In the genomic region with DNA sequence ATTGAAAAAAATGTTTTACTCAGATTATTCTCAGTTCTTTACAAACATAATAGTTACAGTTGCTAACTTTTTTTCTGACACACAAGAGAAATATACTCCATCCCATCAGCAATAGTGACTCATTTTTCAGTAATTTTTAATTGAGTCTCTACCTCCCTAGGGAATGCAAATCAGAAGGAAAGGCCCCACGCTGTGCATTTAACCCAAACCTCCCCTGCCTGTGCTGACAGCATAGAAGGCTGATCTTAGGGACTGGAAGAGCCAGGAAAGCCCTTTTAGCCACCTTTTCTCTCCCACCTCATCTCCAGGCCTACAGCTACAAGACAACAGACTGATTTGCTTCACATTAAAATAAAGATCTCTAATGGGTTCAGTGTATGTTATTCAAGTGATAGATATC, we compare ENCODE assay signal across 12 cellular contexts. TPM values are rescaled to one million over a fixed set of nuclear protein-coding genes. Genes with fewer than 3 reads are reported as not detected.
DNase-seq lines count a peak whose midpoint lies in the region; ATAC-seq and TF ChIP-seq lines count a peak whose summit lies in the region.
"Had no signal": no experiment of that assay in that cellular context is flagged by ENCODE, and none has a peak within 500 bp of the region (broad histone marks: within the 10 kb centered on the region; RNA-seq: fewer than 3 reads in every experiment).

No MANE protein-coding gene starts in this region.

- peaks cover 29% of the 10 kb centered on the region for H3K4me1 Mint-ChIP-seq in activated B cell treated with CpG ODN at 0.5 μM for 24 hours
- H3K4me1 Mint-ChIP-seq: activated CD4-positive, alpha-beta memory T cell treated with anti-CD3 and anti-CD28 coated beads, Interleukin-2, amount 10 ng/mL, durations not matched to agents 7 days and 5 days; activated naive CD4-positive, alpha-beta T cell treated with anti-CD3 and anti-CD28 coated beads, Interleukin-2, amount 10 ng/mL, durations not matched to agents 7 days and 5 days had no signal

- TF ChIP-seq CTCF in A673 (conservative IDR thresholded peaks at IDR 0.05; ENCODE audit: low read depth, low read length) (no peak), activated B cell treated with CpG ODN at 0.5 μM for 24 hours (IDR thresholded peaks at IDR 0.05) (no peak)

- H3K27ac ChIP-seq in A673 (ENCODE audit: low read depth, low read length, poor library complexity, severe bottlenecking), result no peak overlapping the region

- H3K9me3 Mint-ChIP-seq in activated B cell treated with CpG ODN at 0.5 μM for 24 hours, result no peaks in the 10 kb centered on the region
- H3K9me3 Mint-ChIP-seq: activated CD4-positive, alpha-beta memory T cell treated with anti-CD3 and anti-CD28 coated beads, Interleukin-2, amount 10 ng/mL, durations not matched to agents 7 days and 5 days had no signal

- H3K27me3 Mint-ChIP-seq in activated B cell treated with CpG ODN at 0.5 μM for 24 hours, result no peaks in the 10 kb centered on the region

- no TSS peak for BruUV-seq in A673 (replicated peaks; lab: Mats Ljungman, UMichigan)

- CTCF ChIA-PET in A673 (lab: Charles Lee) (no interaction called here), activated B cell treated with CpG ODN at 0.5 μM for 24 hours (lab: Charles Lee) (no interaction called here)

- DNase-seq in A673 (ENCODE audit: low spot score) (peak; percentile 87), HCEC 1CT (peak; percentile 64), activated B cell treated with CpG ODN at 0.5 μM for 24 hours (no peak), glomerular visceral epithelial cell (ENCODE audit: extremely low spot score) (peak; percentile 59), cerebellar cortex (ENCODE audit: low spot score) (no peak), RKO (ENCODE audit: low spot score) (no peak)
- DNase-seq: activated CD4-positive, alpha-beta memory T cell treated with anti-CD3 and anti-CD28 coated beads, Interleukin-2, amount 10 ng/mL, durations not matched to agents 7 days and 5 days; activated naive CD4-positive, alpha-beta T cell treated with anti-CD3 and anti-CD28 coated beads, Interleukin-2, amount 10 ng/mL, durations not matched to agents 7 days and 5 days; effector memory CD4-positive, alpha-beta T cell; naive B cell had no signal

- intact Hi-C loops in A673 (cut with micrococcal nuclease; ENCODE audit: unreplicated experiment), result loop anchor here (1.0 kb wide), 1 partner anchor 25 kb away; a partner anchor contains a TSS
- intact Hi-C loops in activated B cell treated with CpG ODN at 0.5 μM for 24 hours (cut with micrococcal nuclease), result loop anchor here (1.0 kb wide), 1 partner anchor 25 kb away; a partner anchor contains a TSS

- no peaks in the 10 kb centered on the region for H3K9me3 ChIP-seq in A673 (ENCODE audit: low read depth, low read length, poor library complexity, severe bottlenecking)

- ATAC-seq in activated B cell treated with CpG ODN at 0.5 μM for 24 hours (ENCODE audit: low read depth) (peak; percentile 82), GM19467 (IDR thresholded peaks at IDR 0.05; ENCODE audit: unreplicated experiment) (no peak), GM18505 (IDR thresholded peaks at IDR 0.05; ENCODE audit: unreplicated experiment) (no peak)

- no peak for TF ChIP-seq POLR2A in GM18505 (IDR thresholded peaks at IDR 0.05; ENCODE audit: borderline replicate concordance, extremely low read depth, insufficient read depth, insufficient read length)

- peak overlapping the region; percentile 38 for H3K27ac Mint-ChIP-seq in activated B cell treated with CpG ODN at 0.5 μM for 24 hours
- H3K27ac Mint-ChIP-seq: activated CD4-positive, alpha-beta memory T cell treated with anti-CD3 and anti-CD28 coated beads, Interleukin-2, amount 10 ng/mL, durations not matched to agents 7 days and 5 days; activated naive CD4-positive, alpha-beta T cell treated with anti-CD3 and anti-CD28 coated beads, Interleukin-2, amount 10 ng/mL, durations not matched to agents 7 days and 5 days had no signal

- H3K27me3 ChIP-seq in A673 (replicated peaks; ENCODE audit: insufficient read depth, low read depth, low read length, poor library complexity), result no peaks in the 10 kb centered on the region

- peaks cover 24% of the 10 kb centered on the region for H3K4me1 ChIP-seq in A673 (ENCODE audit: insufficient read depth, low read length, poor library complexity, severe bottlenecking)

- no peak overlapping the region for H3K4me3 ChIP-seq in A673 (ENCODE audit: low read depth, low read length, poor library complexity, severe bottlenecking)

- H3K36me3 ChIP-seq in A673 (ENCODE audit: insufficient read depth, low read length, poor library complexity, severe bottlenecking), result no peaks in the 10 kb centered on the region

- no peaks in the 10 kb centered on the region for H3K36me3 Mint-ChIP-seq in activated B cell treated with CpG ODN at 0.5 μM for 24 hours (ENCODE audit: low read depth)
- H3K36me3 Mint-ChIP-seq: activated naive CD4-positive, alpha-beta T cell treated with anti-CD3 and anti-CD28 coated beads, Interleukin-2, amount 10 ng/mL, durations not matched to agents 7 days and 5 days; naive B cell had no signal

- POLR2A ChIA-PET in A673 (lab: Charles Lee; ENCODE audit: low non-redundant PET), result no interaction called here
- POLR2A ChIA-PET in activated B cell treated with CpG ODN at 0.5 μM for 24 hours (lab: Charles Lee), result no interaction called here

- H3K4me3 Mint-ChIP-seq in activated B cell treated with CpG ODN at 0.5 μM for 24 hours, result no peak overlapping the region
- H3K4me3 Mint-ChIP-seq: activated CD4-positive, alpha-beta memory T cell treated with anti-CD3 and anti-CD28 coated beads, Interleukin-2, amount 10 ng/mL, durations not matched to agents 7 days and 5 days; activated naive CD4-positive, alpha-beta T cell treated with anti-CD3 and anti-CD28 coated beads, Interleukin-2, amount 10 ng/mL, durations not matched to agents 7 days and 5 days; naive B cell had no signal

RNA-seq across cellular contexts. Expression of a gene that starts 24.7 kb away (rescaled TPM):
- total RNA-seq in A673 (2021) (13.4 and 13.7 TPM in 2 replicates), activated B cell treated with CpG ODN at 0.5 μM for 24 hours (62.0 and 63.6 TPM in 2 replicates)

Comparison
In these comparisons a context has a peak if more than half of its experiments do, and no peak if none do; other contexts are left out.
1. DNase-seq: peak in A673 (single experiment), HCEC 1CT (single experiment) and glomerular visceral epithelial cell (single experiment); none in activated B cell treated with CpG ODN at 0.5 μM for 24 hours (single experiment), cerebellar cortex (single experiment) and RKO (single experiment).